2 cellular contexts compared by ENCODE assay signal in the genomic region with DNA sequence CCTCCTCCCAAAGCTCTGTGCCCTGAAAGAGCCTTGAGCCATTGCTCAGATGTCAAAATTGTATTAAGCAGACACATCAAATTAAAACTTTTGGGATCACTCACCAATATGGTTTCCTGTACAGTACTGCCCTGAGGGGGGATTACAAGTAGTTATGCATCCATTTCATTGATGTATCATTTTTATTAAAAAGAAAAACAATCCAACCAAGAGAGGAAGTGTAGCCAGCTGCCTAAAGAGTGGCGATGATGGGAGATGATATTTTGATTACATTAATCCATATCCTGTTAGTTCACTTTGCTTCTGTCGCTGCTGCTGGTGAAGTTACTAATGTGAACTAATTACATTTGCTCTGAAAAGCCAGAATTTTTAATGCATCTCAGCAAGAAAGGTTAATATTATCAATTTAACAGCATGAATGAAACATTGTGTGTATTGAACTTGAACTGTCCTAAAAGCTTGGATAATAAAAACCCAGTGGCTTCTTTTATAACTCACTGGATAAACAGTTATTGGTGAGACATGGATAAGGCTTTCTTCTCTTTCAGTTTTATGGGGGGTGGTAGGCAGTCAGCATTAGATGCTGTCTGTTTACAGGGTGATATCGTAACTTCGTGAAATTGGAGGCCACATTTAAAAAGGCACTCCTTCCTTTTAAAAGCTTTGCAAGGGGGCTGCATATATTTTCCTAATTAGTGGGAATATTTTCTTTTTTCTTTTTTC.
TF ChIP-seq lines count a peak whose summit lies in the region.

No MANE protein-coding gene starts in this region.

TF ChIP-seq in A549, 52 proteins besides CTCF, POLR2A, EP300 and RAD21 (continued from another document):
- TF ChIP-seq, protein P1, sequence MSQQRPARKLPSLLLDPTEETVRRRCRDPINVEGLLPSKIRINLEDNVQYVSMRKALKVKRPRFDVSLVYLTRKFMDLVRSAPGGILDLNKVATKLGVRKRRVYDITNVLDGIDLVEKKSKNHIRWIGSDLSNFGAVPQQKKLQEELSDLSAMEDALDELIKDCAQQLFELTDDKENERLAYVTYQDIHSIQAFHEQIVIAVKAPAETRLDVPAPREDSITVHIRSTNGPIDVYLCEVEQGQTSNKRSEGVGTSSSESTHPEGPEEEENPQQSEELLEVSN (IDR thresholded peaks at IDR 0.05; ENCODE audit: borderline replicate concordance, low read depth), result no peak
- TF ChIP-seq PHF8 (IDR thresholded peaks at IDR 0.05; ENCODE audit: borderline replicate concordance, low read depth), result no peak
- TF ChIP-seq HOXB13 (CRISPR knock-in tag; IDR thresholded peaks at IDR 0.05; ENCODE audit: low read depth), result no peak

TF ChIP-seq in GM23338, 12 proteins besides CTCF, POLR2A, EP300 and RAD21 (continued from another document):
- TF ChIP-seq, protein P2, sequence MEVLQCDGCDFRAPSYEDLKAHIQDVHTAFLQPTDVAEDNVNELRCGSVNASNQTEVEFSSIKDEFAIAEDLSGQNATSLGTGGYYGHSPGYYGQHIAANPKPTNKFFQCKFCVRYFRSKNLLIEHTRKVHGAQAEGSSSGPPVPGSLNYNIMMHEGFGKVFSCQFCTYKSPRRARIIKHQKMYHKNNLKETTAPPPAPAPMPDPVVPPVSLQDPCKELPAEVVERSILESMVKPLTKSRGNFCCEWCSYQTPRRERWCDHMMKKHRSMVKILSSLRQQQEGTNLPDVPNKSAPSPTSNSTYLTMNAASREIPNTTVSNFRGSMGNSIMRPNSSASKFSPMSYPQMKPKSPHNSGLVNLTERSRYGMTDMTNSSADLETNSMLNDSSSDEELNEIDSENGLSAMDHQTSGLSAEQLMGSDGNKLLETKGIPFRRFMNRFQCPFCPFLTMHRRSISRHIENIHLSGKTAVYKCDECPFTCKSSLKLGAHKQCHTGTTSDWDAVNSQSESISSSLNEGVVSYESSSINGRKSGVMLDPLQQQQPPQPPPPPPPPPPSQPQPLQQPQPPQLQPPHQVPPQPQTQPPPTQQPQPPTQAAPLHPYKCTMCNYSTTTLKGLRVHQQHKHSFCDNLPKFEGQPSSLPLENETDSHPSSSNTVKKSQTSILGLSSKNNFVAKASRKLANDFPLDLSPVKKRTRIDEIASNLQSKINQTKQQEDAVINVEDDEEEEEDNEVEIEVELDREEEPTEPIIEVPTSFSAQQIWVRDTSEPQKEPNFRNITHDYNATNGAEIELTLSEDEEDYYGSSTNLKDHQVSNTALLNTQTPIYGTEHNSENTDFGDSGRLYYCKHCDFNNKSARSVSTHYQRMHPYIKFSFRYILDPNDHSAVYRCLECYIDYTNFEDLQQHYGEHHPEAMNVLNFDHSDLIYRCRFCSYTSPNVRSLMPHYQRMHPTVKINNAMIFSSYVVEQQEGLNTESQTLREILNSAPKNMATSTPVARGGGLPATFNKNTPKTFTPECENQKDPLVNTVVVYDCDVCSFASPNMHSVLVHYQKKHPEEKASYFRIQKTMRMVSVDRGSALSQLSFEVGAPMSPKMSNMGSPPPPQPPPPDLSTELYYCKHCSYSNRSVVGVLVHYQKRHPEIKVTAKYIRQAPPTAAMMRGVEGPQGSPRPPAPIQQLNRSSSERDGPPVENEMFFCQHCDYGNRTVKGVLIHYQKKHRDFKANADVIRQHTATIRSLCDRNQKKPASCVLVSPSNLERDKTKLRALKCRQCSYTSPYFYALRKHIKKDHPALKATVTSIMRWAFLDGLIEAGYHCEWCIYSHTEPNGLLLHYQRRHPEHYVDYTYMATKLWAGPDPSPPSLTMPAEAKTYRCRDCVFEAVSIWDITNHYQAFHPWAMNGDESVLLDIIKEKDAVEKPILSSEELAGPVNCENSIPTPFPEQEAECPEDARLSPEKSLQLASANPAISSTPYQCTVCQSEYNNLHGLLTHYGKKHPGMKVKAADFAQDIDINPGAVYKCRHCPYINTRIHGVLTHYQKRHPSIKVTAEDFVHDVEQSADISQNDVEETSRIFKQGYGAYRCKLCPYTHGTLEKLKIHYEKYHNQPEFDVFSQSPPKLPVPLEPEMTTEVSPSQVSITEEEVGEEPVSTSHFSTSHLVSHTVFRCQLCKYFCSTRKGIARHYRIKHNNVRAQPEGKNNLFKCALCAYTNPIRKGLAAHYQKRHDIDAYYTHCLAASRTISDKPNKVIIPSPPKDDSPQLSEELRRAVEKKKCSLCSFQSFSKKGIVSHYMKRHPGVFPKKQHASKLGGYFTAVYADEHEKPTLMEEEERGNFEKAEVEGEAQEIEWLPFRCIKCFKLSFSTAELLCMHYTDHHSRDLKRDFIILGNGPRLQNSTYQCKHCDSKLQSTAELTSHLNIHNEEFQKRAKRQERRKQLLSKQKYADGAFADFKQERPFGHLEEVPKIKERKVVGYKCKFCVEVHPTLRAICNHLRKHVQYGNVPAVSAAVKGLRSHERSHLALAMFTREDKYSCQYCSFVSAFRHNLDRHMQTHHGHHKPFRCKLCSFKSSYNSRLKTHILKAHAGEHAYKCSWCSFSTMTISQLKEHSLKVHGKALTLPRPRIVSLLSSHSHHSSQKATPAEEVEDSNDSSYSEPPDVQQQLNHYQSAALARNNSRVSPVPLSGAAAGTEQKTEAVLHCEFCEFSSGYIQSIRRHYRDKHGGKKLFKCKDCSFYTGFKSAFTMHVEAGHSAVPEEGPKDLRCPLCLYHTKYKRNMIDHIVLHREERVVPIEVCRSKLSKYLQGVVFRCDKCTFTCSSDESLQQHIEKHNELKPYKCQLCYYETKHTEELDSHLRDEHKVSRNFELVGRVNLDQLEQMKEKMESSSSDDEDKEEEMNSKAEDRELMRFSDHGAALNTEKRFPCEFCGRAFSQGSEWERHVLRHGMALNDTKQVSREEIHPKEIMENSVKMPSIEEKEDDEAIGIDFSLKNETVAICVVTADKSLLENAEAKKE (CRISPR knock-in tag; IDR thresholded peaks at IDR 0.05), result no peak
- TF ChIP-seq POLR2AphosphoS5 (IDR thresholded peaks at IDR 0.05; ENCODE audit: low read depth), result no peak
